In the genomic region with DNA sequence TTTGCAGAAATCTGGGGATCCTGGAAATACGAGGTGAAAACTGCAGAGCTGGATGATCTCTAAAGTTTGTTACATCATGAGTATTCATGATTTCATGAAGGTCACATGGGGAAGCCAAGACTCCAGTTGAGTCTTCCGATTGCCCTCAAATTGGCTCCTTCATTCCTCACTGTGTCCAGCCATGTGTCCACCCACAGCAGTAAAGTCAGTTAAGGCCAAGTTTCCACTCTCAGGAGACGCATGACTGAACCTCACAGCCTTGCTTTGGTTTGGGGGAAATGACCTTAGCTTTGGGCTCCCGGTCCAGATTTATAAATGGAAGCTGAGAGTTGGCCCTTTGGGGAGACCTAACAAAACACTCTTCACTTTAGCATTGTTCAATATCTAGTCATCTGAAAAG, we compare ENCODE assay signal across 18 cellular contexts.
"Had no signal": no experiment of that assay in that cellular context is flagged by ENCODE, and none has a peak within 500 bp of the region (broad histone marks: within the 10 kb centered on the region; RNA-seq: fewer than 3 reads in every experiment).

No MANE protein-coding gene starts in this region.

- H3K4me2 ChIP-seq: hepatocyte had no signal

- H3K36me3 ChIP-seq: left lung, neutrophil, ovary, tibial nerve had no signal

- H3K36me3 Mint-ChIP-seq: activated naive CD8-positive, alpha-beta T cell treated with anti-CD3 and anti-CD28 coated beads, Interleukin-2, amount 10 ng/mL, durations not matched to agents 7 days and 5 days; immature natural killer cell; natural killer cell treated with Interleukin-12 subunit alpha and Interleukin-12 subunit beta and Interleukin-15 and Interleukin-18, amount 100 ng/mL, for 72 hours had no signal

- H3K27me3 ChIP-seq: left lung, neutrophil, ovary, tibial nerve had no signal

- H3K4me3 Mint-ChIP-seq: activated CD4-positive, alpha-beta memory T cell treated with anti-CD3 and anti-CD28 coated beads, Interleukin-2, amount 10 ng/mL, durations not matched to agents 7 days and 5 days; activated naive CD4-positive, alpha-beta T cell treated with anti-CD3 and anti-CD28 coated beads for 36 hours; activated naive CD8-positive, alpha-beta T cell treated with anti-CD3 and anti-CD28 coated beads, Interleukin-2, amount 10 ng/mL, durations not matched to agents 7 days and 5 days; activated T-cell treated with anti-CD3 and anti-CD28 coated beads, Interleukin-2, amount 50 U/mL, for 72 hours; immature natural killer cell had no signal

- DNase-seq: activated CD4-positive, alpha-beta memory T cell treated with anti-CD3 and anti-CD28 coated beads, Interleukin-2, amount 10 ng/mL, durations not matched to agents 7 days and 5 days; activated CD4-positive, alpha-beta T cell treated with anti-CD3 and anti-CD28 coated beads for 48 hours; activated effector memory CD4-positive, alpha-beta T cell treated with Interleukin-2 at 50 U/mL for 16 hours; activated naive CD4-positive, alpha-beta T cell treated with anti-CD3 and anti-CD28 coated beads for 36 hours; activated naive CD8-positive, alpha-beta T cell treated with anti-CD3 and anti-CD28 coated beads, Interleukin-2, amount 10 ng/mL, durations not matched to agents 7 days and 5 days; activated T-cell treated with anti-CD3 and anti-CD28 coated beads, Interleukin-2, amount 50 U/mL, for 72 hours; amygdala; cerebellar nuclear complex; immature natural killer cell; left lung; ovary; stimulated activated CD4-positive, alpha-beta T cell treated with anti-CD3 and anti-CD28 coated beads, Interleukin-4, amount 100 ng/mL, for 4 hours; stimulated activated naive CD8-positive, alpha-beta T cell treated with anti-CD3 and anti-CD28 coated beads, Interleukin-15, Interleukin-2, amounts not matched to agents 100 U/mL and 50 U/mL, for 24 hours had no signal

- H3K4me1 Mint-ChIP-seq: activated CD4-positive, alpha-beta memory T cell treated with anti-CD3 and anti-CD28 coated beads, Interleukin-2, amount 10 ng/mL, durations not matched to agents 7 days and 5 days; activated naive CD8-positive, alpha-beta T cell treated with anti-CD3 and anti-CD28 coated beads, Interleukin-2, amount 10 ng/mL, durations not matched to agents 7 days and 5 days; immature natural killer cell had no signal

- H2AFZ ChIP-seq: hepatocyte had no signal

- H3K4me1 ChIP-seq: left lung, tibial nerve had no signal

- H3K9me3 Mint-ChIP-seq: activated CD4-positive, alpha-beta memory T cell treated with anti-CD3 and anti-CD28 coated beads, Interleukin-2, amount 10 ng/mL, durations not matched to agents 7 days and 5 days; activated naive CD8-positive, alpha-beta T cell treated with anti-CD3 and anti-CD28 coated beads, Interleukin-2, amount 10 ng/mL, durations not matched to agents 7 days and 5 days; activated T-cell treated with anti-CD3 and anti-CD28 coated beads, Interleukin-2, amount 50 U/mL, for 72 hours; immature natural killer cell; natural killer cell treated with Interleukin-12 subunit alpha and Interleukin-12 subunit beta and Interleukin-15 and Interleukin-18, amount 100 ng/mL, for 72 hours had no signal

- ATAC-seq: activated T-cell treated with anti-CD3 and anti-CD28 coated beads, Interleukin-2, amount 50 U/mL, for 72 hours; left lung; stimulated activated naive CD8-positive, alpha-beta T cell treated with anti-CD3 and anti-CD28 coated beads, Interleukin-15, Interleukin-2, amounts not matched to agents 100 U/mL and 50 U/mL, for 24 hours had no signal

- H3K4me3 ChIP-seq: coronary artery, hepatocyte, left lung, ovary, tibial nerve had no signal

- H3K27ac Mint-ChIP-seq: activated CD4-positive, alpha-beta memory T cell treated with anti-CD3 and anti-CD28 coated beads, Interleukin-2, amount 10 ng/mL, durations not matched to agents 7 days and 5 days; activated naive CD4-positive, alpha-beta T cell treated with anti-CD3 and anti-CD28 coated beads for 36 hours; activated naive CD8-positive, alpha-beta T cell treated with anti-CD3 and anti-CD28 coated beads, Interleukin-2, amount 10 ng/mL, durations not matched to agents 7 days and 5 days; activated T-cell treated with anti-CD3 and anti-CD28 coated beads, Interleukin-2, amount 50 U/mL, for 72 hours; immature natural killer cell had no signal

- H3K27ac ChIP-seq: coronary artery, hepatocyte, left lung, neutrophil, ovary, tibial nerve had no signal

- H3K79me2 ChIP-seq: hepatocyte had no signal

- H3K9me3 ChIP-seq: left lung, neutrophil, ovary, tibial nerve had no signal
